In genomic region chr10:47379901-47380300, GRCh38 we compare ENCODE assay signal across 20 cellular contexts.
A peak's percentile ranks its signal among the peaks of the same experiment; 100 is the strongest.
DNase-seq lines count a peak whose midpoint lies in the region; FAIRE-seq and TF ChIP-seq lines count a peak whose summit lies in the region.
"Had no signal": no experiment of that assay in that cellular context is flagged by ENCODE, and none has a peak within 500 bp of the region (broad histone marks: within the 10 kb centered on the region; RNA-seq: fewer than 3 reads in every experiment).

No MANE protein-coding gene starts in this region.

- FAIRE-seq in H54 (lab: Jason Lieb, UNC), result no peak
- FAIRE-seq: G401.6 had no signal

- H3K4me1 Mint-ChIP-seq in nephron progenitor cell, result peaks cover 36% of the 10 kb centered on the region

- H3K27me3 Mint-ChIP-seq in nephron progenitor cell (ENCODE audit: low read depth, poor library complexity), result peaks cover 62% of the 10 kb centered on the region

- H3K9me3 Mint-ChIP-seq in nephron progenitor cell, result no peaks in the 10 kb centered on the region
- H3K9me3 Mint-ChIP-seq: activated B cell treated with CpG ODN at 0.5 μM for 24 hours, HFFc6 had no signal

- DNase-seq in D341Med (ENCODE audit: low spot score) (peak; percentile 19), amygdala (lab: John Stamatoyannopoulos, UW) (peak in 47 of 56 donors; percentile 17 to 86 (median 57)), hepatic stellate cell (ENCODE audit: low spot score) (peak; percentile 4), putamen (ENCODE audit: low spot score) (peak; percentile 86), NCI-H187 (lab: John Stamatoyannopoulos, UW) (no peak), H54 (ENCODE audit: insufficient read length, low spot score) (no peak), nephron progenitor cell (no peak)
- DNase-seq in stimulated activated CD4-positive, alpha-beta T cell treated with anti-CD3 and anti-CD28 coated beads, Interleukin-15, amount 100 ng/mL, for 24 hours, result no peak
- DNase-seq: activated B cell treated with CpG ODN at 0.5 μM for 24 hours; activated gamma-delta T cell treated with Interleukin-2 at 50 U/mL for 16 hours; AML-193; HFFc6; left lung; NCI-H1092; NCI-H2171; NCI-H69; SHP77 treated with DMSO at 0.1 percent for 48 hours; stimulated activated CD4-positive, alpha-beta T cell treated with anti-CD3 and anti-CD28 coated beads, Interleukin-4, amount 100 ng/mL, for 4 hours; testis had no signal

- TF ChIP-seq CTCF in nephron progenitor cell (IDR thresholded peaks at IDR 0.05), result no peak

- no peak overlapping the region for H3K4me3 Mint-ChIP-seq in nephron progenitor cell
- H3K4me3 Mint-ChIP-seq: activated B cell treated with CpG ODN at 0.5 μM for 24 hours, HFFc6 had no signal

- no peak overlapping the region for H3K27ac Mint-ChIP-seq in nephron progenitor cell
- H3K27ac Mint-ChIP-seq: activated B cell treated with CpG ODN at 0.5 μM for 24 hours, HFFc6 had no signal

- H3K36me3 Mint-ChIP-seq in nephron progenitor cell (ENCODE audit: low read depth), result no peaks in the 10 kb centered on the region

- TF ChIP-seq POLR2A in H54 (IDR thresholded peaks at IDR 0.05; ENCODE audit: low read depth, low read length), result no peak

Comparison
In these comparisons a context has a peak if more than half of its experiments do, and no peak if none do; other contexts are left out.
1. DNase-seq: peak in D341Med (single experiment), amygdala (47 of 56), hepatic stellate cell (single experiment) and putamen (single experiment); none in NCI-H187 (0 of 2), H54 (single experiment), stimulated activated CD4-positive, alpha-beta T cell treated with anti-CD3 and anti-CD28 coated beads, Interleukin-15, amount 100 ng/mL, for 24 hours (single experiment) and nephron progenitor cell (single experiment).